20 cellular contexts compared by ENCODE assay signal in the genomic region with DNA sequence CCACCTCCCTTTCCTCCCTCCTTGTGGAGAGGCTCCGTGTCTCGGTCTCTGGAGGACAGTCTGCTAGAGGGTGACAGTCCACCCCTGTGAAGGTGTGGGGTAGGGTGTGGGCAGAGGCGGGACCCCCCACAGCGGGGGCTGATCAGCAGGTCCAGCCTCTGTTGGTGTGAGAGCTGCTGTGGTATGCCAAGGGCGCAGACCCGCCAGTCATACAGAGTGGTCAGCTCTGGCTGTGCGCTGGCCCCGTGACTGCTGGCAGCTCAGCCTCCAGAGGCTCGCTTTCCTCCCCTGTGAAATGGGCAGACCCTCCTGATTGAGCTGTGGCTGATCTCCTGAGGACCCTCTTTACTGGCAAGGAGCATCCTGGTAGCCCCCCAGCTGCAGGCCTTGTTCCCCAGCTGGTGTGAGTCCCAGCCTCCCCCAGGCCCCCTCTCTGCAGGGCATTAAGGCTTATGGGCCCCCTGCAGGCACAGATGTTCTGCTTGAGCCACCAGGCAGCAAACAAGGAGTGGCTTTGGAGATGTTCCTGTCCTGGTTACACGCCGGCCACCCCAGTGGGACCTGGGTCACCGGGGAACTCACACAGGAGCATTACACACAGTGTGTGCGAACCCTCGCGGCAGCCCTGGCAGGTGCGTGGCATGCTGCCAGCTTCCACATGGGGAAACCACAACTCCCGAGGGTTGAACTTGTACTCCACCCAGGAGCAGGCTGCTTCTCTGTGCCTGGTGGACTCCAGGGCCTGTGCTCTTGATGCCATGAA.
"Had no signal": no experiment of that assay in that cellular context is flagged by ENCODE, and none has a peak within 500 bp of the region (broad histone marks: within the 10 kb centered on the region; RNA-seq: fewer than 3 reads in every experiment).

No MANE protein-coding gene starts in this region.

- H2AFZ ChIP-seq: hepatocyte had no signal

- FAIRE-seq: colon had no signal

- H3K4me1 ChIP-seq: body of pancreas, left lung, transverse colon had no signal

- H3K79me2 ChIP-seq: hepatocyte had no signal

- H3K4me3 ChIP-seq: body of pancreas, hepatocyte, left lung, skin epidermis, transverse colon, vagina had no signal

- DNase-seq: activated CD4-positive, alpha-beta T cell treated with anti-CD3 and anti-CD28 coated beads, Interleukin-2, amount 10 ng/mL, durations not matched to agents 24 days and 14 days; activated CD4-positive, CD25-positive, alpha-beta regulatory T cell; activated CD8-positive, alpha-beta memory T cell treated with anti-CD3 and anti-CD28 coated beads, Interleukin-2, amount 50 U/mL, for 4 hours; activated CD8-positive, alpha-beta T cell treated with anti-CD3 and anti-CD28 coated beads, Interleukin-2, amount 10 ng/mL, durations not matched to agents 7 days and 5 days; activated gamma-delta T cell; activated T-cell treated with anti-CD3 and anti-CD28 coated beads, Interleukin-2, amount 50 U/mL, for 72 hours; body of pancreas; caudate nucleus; islet precursor cell; occipital lobe; stimulated activated CD4-positive, alpha-beta T cell treated with anti-CD3 and anti-CD28 coated beads, Interleukin-4, amount 100 ng/mL, for 24 hours; stimulated activated naive CD4-positive, alpha-beta T cell treated with Interleukin-2 at 50 U/mL for 16 hours; transverse colon had no signal

- H3K27me3 ChIP-seq: vagina had no signal

- H3K4me2 ChIP-seq: hepatocyte had no signal

- H3K9me3 ChIP-seq: body of pancreas, left lung, transverse colon, vagina had no signal

- H3K36me3 ChIP-seq: left lung, transverse colon, vagina had no signal

- H3K27ac ChIP-seq: body of pancreas, hepatocyte, left lung, skin epidermis, transverse colon, vagina had no signal

- ATAC-seq: activated CD8-positive, alpha-beta T cell treated with anti-CD3 and anti-CD28 coated beads, Interleukin-2, amount 10 ng/mL, durations not matched to agents 7 days and 5 days; activated naive CD4-positive, alpha-beta T cell treated with anti-CD3 and anti-CD28 coated beads, Interleukin-2, amount 50 U/mL, for 72 hours; activated T-cell treated with anti-CD3 and anti-CD28 coated beads, Interleukin-2, amount 50 U/mL, for 72 hours; body of pancreas; esophagus mucosa; left lung had no signal
